Comparison of ENCODE assay signal across 8 cellular contexts in the genomic region with DNA sequence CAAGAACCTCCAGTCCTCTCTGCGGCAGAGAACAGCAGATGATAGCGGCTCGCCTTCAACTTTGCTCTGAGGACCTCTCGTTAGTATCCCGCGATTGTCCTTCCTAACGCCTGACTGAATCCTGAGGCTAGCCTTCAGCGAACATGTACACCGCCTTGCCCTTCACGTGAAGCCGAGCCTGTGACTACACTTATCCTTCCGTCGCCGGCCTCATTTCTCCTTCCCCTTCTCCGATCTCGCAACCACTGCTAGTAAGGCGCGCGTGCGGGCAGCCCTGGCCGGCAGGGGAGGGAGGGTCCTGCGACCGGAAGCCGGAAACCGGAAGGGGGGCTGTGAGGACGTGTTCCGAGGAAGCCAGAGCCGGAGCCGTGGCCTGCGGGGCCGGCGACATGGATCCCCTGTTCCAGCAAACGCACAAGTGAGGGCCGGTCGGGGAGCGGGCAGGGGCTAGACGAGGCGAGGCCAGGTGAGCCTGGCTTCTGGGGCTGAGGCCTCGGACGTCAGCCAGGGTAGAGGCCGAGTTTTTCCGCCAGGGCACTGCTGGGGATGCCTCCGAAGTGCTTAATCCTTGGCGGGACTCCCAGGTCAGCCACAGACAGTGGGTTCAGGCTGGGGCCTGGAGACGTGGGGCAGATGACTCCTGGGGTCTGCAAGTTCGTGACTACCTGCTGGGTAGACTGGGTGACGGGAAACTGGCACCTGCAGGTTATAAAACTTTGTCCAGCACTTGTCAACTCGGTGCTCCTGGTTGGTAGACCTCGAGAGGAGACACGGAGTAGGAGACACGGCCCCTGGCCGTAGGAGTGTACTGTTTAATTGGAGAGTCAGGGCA. TPM values are rescaled to one million over a fixed set of nuclear protein-coding genes. Genes with fewer than 3 reads are reported as not detected.
DNase-seq lines count a peak whose midpoint lies in the region; TF ChIP-seq lines count a peak whose summit lies in the region.

Gene GOSR2 (plus strand): TSS at position 357 of the 832 bp plus-strand sequence. CDS start 33 bp downstream, at position 390.

- DNase-seq in EL = peak; percentile 91
- DNase-seq in H4 (ENCODE audit: low spot score) = peak; percentile 89
- DNase-seq in LoVo (ENCODE audit: low spot score) = peak; percentile 92
- DNase-seq in activated T-helper 9 cell treated with anti-CD3 and anti-CD28 coated beads, Interleukin-2, amount 50 U/mL, for 16 hours (ENCODE audit: low read depth) = peak; percentile 82
- peak; percentile 87 for DNase-seq in fibroblast of pulmonary artery (ENCODE audit: low read depth)
- DNase-seq in nephron progenitor cell = peak; percentile 91

- H3K27me3 Mint-ChIP-seq in nephron progenitor cell (ENCODE audit: low read depth, poor library complexity) = peaks cover 25% of the 10 kb centered on the region
- H3K27me3 Mint-ChIP-seq in stimulated activated naive CD8-positive, alpha-beta T cell treated with anti-CD3 and anti-CD28 coated beads, Interleukin-15, Interleukin-2, amounts not matched to agents 100 ng/mL and 50 ng/mL, for 24 hours = no peaks in the 10 kb centered on the region

- H3K36me3 Mint-ChIP-seq in nephron progenitor cell (ENCODE audit: low read depth) = no peaks in the 10 kb centered on the region
- H3K36me3 Mint-ChIP-seq in stimulated activated naive CD8-positive, alpha-beta T cell treated with anti-CD3 and anti-CD28 coated beads, Interleukin-15, Interleukin-2, amounts not matched to agents 100 ng/mL and 50 ng/mL, for 24 hours (ENCODE audit: low read depth) = peaks cover 21% of the 10 kb centered on the region

- peak within 1 kb of the TSS; percentile 86 for H3K4me3 ChIP-seq in fibroblast of pulmonary artery (replicated peaks; ENCODE audit: low read depth, low read length)

- TF ChIP-seq POLR2A in Raji (IDR thresholded peaks at IDR 0.05; ENCODE audit: insufficient read depth, low read depth, low read length) = peak; percentile 90

- H3K9me3 Mint-ChIP-seq in nephron progenitor cell = no peaks in the 10 kb centered on the region
- H3K9me3 Mint-ChIP-seq in stimulated activated naive CD8-positive, alpha-beta T cell treated with anti-CD3 and anti-CD28 coated beads, Interleukin-15, Interleukin-2, amounts not matched to agents 100 ng/mL and 50 ng/mL, for 24 hours = no peaks in the 10 kb centered on the region

- peak within 1 kb of the TSS; percentile 89 for H3K4me3 Mint-ChIP-seq in nephron progenitor cell
- peak within 1 kb of the TSS; percentile 92 for H3K4me3 Mint-ChIP-seq in stimulated activated naive CD8-positive, alpha-beta T cell treated with anti-CD3 and anti-CD28 coated beads, Interleukin-15, Interleukin-2, amounts not matched to agents 100 ng/mL and 50 ng/mL, for 24 hours

- peaks cover 28% of the 10 kb centered on the region for H3K4me1 Mint-ChIP-seq in nephron progenitor cell
- H3K4me1 Mint-ChIP-seq in stimulated activated naive CD8-positive, alpha-beta T cell treated with anti-CD3 and anti-CD28 coated beads, Interleukin-15, Interleukin-2, amounts not matched to agents 100 ng/mL and 50 ng/mL, for 24 hours (ENCODE audit: low read depth) = peaks cover 47% of the 10 kb centered on the region

- TF ChIP-seq CTCF in fibroblast of pulmonary artery (IDR thresholded peaks at IDR 0.05; ENCODE audit: low read length, missing control alignments) (no peak), nephron progenitor cell (IDR thresholded peaks at IDR 0.05) (no peak)

- H3K27ac Mint-ChIP-seq in nephron progenitor cell = peak within 1 kb of the TSS; percentile 100
- peak within 1 kb of the TSS; percentile 100 for H3K27ac Mint-ChIP-seq in stimulated activated naive CD8-positive, alpha-beta T cell treated with anti-CD3 and anti-CD28 coated beads, Interleukin-15, Interleukin-2, amounts not matched to agents 100 ng/mL and 50 ng/mL, for 24 hours

RNA-seq across cellular contexts. Expression of gene GOSR2, which starts in this region (rescaled TPM):
- 45.7 and 52.8 TPM in 2 replicates for total RNA-seq in H4 (2014; rRNA removed; shearing (Covaris generic))

Comparison
In these comparisons a context has a peak if more than half of its experiments do, and no peak if none do; other contexts are left out.
1. Peak in every context shown above with its lines: DNase-seq and H3K4me3 ChIP-seq.